In the genomic region with DNA sequence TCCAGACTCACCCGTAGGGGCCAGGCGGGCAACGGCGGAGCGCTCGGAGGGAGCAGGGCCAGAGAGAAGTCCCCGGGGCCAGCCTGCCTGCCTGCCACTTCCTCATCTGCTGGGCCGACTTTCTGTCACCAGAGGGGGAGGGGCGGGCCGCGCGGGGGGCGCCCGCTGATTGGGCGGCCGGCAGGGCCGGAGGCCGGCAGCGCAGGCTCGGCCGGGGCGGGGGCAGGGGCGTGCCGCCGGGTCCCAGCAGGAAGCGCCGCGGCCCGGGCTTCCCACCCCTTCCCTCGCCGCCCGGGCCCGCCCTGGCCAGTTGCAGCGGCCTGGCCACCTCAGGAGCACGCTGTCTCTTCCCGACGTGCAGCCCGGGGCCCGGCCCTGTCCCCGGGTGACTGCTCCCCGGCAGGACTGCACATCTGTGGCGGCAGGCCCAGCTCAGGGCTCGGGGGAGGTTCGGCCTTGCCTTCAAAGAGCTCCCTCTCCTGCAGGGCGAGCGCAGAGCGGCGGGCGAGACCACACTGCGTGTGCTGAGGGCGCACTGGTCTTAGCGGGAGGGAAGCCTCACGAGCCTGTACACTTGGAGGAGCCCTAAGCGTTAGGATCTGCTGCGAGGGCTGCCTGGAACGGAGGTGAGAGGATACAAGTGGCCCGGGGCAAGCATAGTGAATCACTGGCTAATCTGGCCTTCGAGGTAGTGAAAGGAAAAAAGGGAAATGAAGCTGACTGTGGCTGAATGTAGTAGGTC, we compare ENCODE assay signal across 1 cellular context.
TF ChIP-seq lines count a peak whose summit lies in the region.

ELOVL1 (minus strand) TSS at position 108 of the 742 bp plus-strand sequence. CDS start 2,402 bp downstream, outside the sequence.

TF ChIP-seq in HepG2, 621 proteins besides CTCF, POLR2A, EP300 and RAD21 (continued from another document and continues in another):
- TF ChIP-seq, protein P1, sequence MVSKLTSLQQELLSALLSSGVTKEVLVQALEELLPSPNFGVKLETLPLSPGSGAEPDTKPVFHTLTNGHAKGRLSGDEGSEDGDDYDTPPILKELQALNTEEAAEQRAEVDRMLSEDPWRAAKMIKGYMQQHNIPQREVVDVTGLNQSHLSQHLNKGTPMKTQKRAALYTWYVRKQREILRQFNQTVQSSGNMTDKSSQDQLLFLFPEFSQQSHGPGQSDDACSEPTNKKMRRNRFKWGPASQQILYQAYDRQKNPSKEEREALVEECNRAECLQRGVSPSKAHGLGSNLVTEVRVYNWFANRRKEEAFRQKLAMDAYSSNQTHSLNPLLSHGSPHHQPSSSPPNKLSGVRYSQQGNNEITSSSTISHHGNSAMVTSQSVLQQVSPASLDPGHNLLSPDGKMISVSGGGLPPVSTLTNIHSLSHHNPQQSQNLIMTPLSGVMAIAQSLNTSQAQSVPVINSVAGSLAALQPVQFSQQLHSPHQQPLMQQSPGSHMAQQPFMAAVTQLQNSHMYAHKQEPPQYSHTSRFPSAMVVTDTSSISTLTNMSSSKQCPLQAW (CRISPR knock-in tag; IDR thresholded peaks at IDR 0.05): peak; percentile 73; the same call in 1 of the 2 replicates
- TF ChIP-seq ZNF292 (CRISPR knock-in tag; IDR thresholded peaks at IDR 0.05; ENCODE audit: borderline replicate concordance, low read depth) (peak; percentile 62; the same call in 1 of the 2 replicates), CEBPZ (IDR thresholded peaks at IDR 0.05; ENCODE audit: low read length) (no peak), ZNF556 (CRISPR knock-in tag; IDR thresholded peaks at IDR 0.05; ENCODE audit: borderline replicate concordance) (0 out of 2 replicates have a peak, but pooled peaks have one; percentile 50), ZNF558 (CRISPR knock-in tag; IDR thresholded peaks at IDR 0.05; ENCODE audit: borderline replicate concordance) (peak; percentile 93; the same call in 1 of the 2 replicates), KDM6A (CRISPR knock-in tag; IDR thresholded peaks at IDR 0.05; ENCODE audit: low read depth) (no peak), ZNF883 (CRISPR knock-in tag; IDR thresholded peaks at IDR 0.05; ENCODE audit: not compliant biosample characterization) (peak; percentile 92), SRSF9 (IDR thresholded peaks at IDR 0.05; ENCODE audit: borderline replicate concordance, insufficient read depth, low read depth, low read length, poor library complexity, severe bottlenecking) (no peak), PAWR (CRISPR knock-in tag; IDR thresholded peaks at IDR 0.05; ENCODE audit: borderline replicate concordance) (no peak), MAFK (conservative IDR thresholded peaks at IDR 0.05 in 1 of 2, IDR thresholded peaks at IDR 0.05 in 1 of 2; ENCODE audit: low read length in 2 of 2) (no peak), HOXA5 (CRISPR knock-in tag; IDR thresholded peaks at IDR 0.05) (peak; percentile 62; the same call in 1 of the 2 replicates), ZFP36 (IDR thresholded peaks at IDR 0.05; ENCODE audit: borderline replicate concordance, low read depth, low read length, partially characterized antibody) (no peak), GATA4 (IDR thresholded peaks at IDR 0.05; ENCODE audit: borderline replicate concordance, low read depth) (no peak), ZNF570 (CRISPR knock-in tag; IDR thresholded peaks at IDR 0.05; ENCODE audit: borderline replicate concordance) (no peak), NFATC3 (CRISPR knock-in tag; IDR thresholded peaks at IDR 0.05) (peak; percentile 50; the same call in 1 of the 2 replicates), GTF3A (CRISPR knock-in tag; conservative IDR thresholded peaks at IDR 0.05) (no peak), ZNF3 (CRISPR knock-in tag; IDR thresholded peaks at IDR 0.05) (no peak), SP2 (CRISPR knock-in tag; IDR thresholded peaks at IDR 0.05) (no peak), CENPX (CRISPR knock-in tag; IDR thresholded peaks at IDR 0.05) (no peak), CREBL2 (CRISPR knock-in tag; IDR thresholded peaks at IDR 0.05; ENCODE audit: borderline replicate concordance) (peak; percentile 70; the same call in 1 of the 2 replicates), TBP (CRISPR knock-in tag; IDR thresholded peaks at IDR 0.05) (no peak), ZNF280B (CRISPR knock-in tag; IDR thresholded peaks at IDR 0.05; ENCODE audit: borderline replicate concordance) (peak; percentile 72; the same call in 1 of the 2 replicates), MLX (CRISPR knock-in tag; IDR thresholded peaks at IDR 0.05) (no peak; the same call in 1 of the 2 replicates), ZNF446 (CRISPR knock-in tag; IDR thresholded peaks at IDR 0.05) (peak; percentile 78; the same call in 1 of the 2 replicates), SIX4 (CRISPR knock-in tag; IDR thresholded peaks at IDR 0.05) (peak; percentile 33; the same call in 1 of the 2 replicates), KDM5B (CRISPR knock-in tag; IDR thresholded peaks at IDR 0.05; ENCODE audit: borderline replicate concordance) (peak; percentile 91; the same call in 1 of the 2 replicates), RFX1 (IDR thresholded peaks at IDR 0.05) (no peak), NFE2L2 (IDR thresholded peaks at IDR 0.05; ENCODE audit: low read length) (no peak), ARID5B (CRISPR knock-in tag; IDR thresholded peaks at IDR 0.05) (peak; percentile 62; the same call in 1 of the 2 replicates), SNAPC2 (CRISPR knock-in tag; IDR thresholded peaks at IDR 0.05) (peak; percentile 90)
- TF ChIP-seq, protein P2, sequence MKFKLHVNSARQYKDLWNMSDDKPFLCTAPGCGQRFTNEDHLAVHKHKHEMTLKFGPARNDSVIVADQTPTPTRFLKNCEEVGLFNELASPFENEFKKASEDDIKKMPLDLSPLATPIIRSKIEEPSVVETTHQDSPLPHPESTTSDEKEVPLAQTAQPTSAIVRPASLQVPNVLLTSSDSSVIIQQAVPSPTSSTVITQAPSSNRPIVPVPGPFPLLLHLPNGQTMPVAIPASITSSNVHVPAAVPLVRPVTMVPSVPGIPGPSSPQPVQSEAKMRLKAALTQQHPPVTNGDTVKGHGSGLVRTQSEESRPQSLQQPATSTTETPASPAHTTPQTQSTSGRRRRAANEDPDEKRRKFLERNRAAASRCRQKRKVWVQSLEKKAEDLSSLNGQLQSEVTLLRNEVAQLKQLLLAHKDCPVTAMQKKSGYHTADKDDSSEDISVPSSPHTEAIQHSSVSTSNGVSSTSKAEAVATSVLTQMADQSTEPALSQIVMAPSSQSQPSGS (CRISPR knock-in tag; IDR thresholded peaks at IDR 0.05): peak; percentile 61
- TF ChIP-seq, protein P3, sequence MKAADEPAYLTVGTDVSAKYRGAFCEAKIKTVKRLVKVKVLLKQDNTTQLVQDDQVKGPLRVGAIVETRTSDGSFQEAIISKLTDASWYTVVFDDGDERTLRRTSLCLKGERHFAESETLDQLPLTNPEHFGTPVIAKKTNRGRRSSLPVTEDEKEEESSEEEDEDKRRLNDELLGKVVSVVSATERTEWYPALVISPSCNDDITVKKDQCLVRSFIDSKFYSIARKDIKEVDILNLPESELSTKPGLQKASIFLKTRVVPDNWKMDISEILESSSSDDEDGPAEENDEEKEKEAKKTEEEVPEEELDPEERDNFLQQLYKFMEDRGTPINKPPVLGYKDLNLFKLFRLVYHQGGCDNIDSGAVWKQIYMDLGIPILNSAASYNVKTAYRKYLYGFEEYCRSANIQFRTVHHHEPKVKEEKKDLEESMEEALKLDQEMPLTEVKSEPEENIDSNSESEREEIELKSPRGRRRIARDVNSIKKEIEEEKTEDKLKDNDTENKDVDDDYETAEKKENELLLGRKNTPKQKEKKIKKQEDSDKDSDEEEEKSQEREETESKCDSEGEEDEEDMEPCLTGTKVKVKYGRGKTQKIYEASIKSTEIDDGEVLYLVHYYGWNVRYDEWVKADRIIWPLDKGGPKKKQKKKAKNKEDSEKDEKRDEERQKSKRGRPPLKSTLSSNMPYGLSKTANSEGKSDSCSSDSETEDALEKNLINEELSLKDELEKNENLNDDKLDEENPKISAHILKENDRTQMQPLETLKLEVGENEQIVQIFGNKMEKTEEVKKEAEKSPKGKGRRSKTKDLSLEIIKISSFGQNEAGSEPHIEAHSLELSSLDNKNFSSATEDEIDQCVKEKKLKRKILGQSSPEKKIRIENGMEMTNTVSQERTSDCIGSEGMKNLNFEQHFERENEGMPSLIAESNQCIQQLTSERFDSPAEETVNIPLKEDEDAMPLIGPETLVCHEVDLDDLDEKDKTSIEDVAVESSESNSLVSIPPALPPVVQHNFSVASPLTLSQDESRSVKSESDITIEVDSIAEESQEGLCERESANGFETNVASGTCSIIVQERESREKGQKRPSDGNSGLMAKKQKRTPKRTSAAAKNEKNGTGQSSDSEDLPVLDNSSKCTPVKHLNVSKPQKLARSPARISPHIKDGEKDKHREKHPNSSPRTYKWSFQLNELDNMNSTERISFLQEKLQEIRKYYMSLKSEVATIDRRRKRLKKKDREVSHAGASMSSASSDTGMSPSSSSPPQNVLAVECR (CRISPR knock-in tag; IDR thresholded peaks at IDR 0.05; ENCODE audit: borderline replicate concordance): peak; percentile 73; the same call in 1 of the 2 replicates
- TF ChIP-seq, protein P4, sequence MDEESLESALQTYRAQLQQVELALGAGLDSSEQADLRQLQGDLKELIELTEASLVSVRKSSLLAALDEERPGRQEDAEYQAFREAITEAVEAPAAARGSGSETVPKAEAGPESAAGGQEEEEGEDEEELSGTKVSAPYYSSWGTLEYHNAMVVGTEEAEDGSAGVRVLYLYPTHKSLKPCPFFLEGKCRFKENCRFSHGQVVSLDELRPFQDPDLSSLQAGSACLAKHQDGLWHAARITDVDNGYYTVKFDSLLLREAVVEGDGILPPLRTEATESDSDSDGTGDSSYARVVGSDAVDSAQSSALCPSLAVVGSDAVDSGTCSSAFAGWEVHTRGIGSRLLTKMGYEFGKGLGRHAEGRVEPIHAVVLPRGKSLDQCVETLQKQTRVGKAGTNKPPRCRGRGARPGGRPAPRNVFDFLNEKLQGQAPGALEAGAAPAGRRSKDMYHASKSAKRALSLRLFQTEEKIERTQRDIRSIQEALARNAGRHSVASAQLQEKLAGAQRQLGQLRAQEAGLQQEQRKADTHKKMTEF (CRISPR knock-in tag; IDR thresholded peaks at IDR 0.05): peak; percentile 95
